Comparison of ENCODE assay signal across 8 cellular contexts in the genomic region with DNA sequence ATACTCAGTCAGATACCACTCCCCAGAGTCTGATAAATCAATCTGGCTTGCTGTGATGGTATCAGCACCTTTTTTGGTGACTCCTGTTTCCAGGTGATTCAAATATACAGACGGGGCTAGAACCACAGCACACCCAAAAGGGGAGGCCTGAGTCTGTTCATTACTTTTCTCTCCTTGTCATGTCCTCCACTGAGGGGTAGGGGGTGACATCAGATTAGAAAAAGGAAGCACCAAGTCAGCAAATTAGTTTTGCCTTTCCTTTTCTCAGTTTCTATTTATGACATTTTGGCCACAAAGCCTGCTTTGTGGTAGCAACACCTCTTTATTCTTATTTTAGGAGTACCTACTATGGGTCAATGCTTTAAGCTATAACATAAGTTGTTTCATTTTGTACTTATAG.
DNase-seq lines count a peak whose midpoint lies in the region; ATAC-seq and TF ChIP-seq lines count a peak whose summit lies in the region.

No MANE protein-coding gene starts in this region.

- POLR2A ChIA-PET in naive thymus-derived CD4-positive, alpha-beta T cell (lab: Charles Lee), result no interaction called here

- intact Hi-C loops in naive thymus-derived CD4-positive, alpha-beta T cell (cut with micrococcal nuclease), result loop anchor here in 1 of 2 donors (10.0 kb wide), 1 partner anchor 1160 kb away; no protein-coding TSS in a partner anchor

- DNase-seq in AG09319 (ENCODE audit: extremely low read depth, low read depth), result no peak
- no peak for DNase-seq in WERI-Rb-1
- DNase-seq in stimulated activated naive CD8-positive, alpha-beta T cell treated with anti-CD3 and anti-CD28 coated beads, Interleukin-15, Interleukin-2, amounts not matched to agents 100 U/mL and 50 U/mL, for 24 hours, result no peak
- no peak for DNase-seq in NCI-H187 (lab: John Stamatoyannopoulos, UW)
- no peak for DNase-seq in naive thymus-derived CD4-positive, alpha-beta T cell
- DNase-seq in stimulated activated CD4-positive, alpha-beta T cell treated with anti-CD3 and anti-CD28 coated beads, Interleukin-12 subunit alpha, Interleukin-12 subunit beta, amount 100 ng/mL, for 4 hours, result no peak

- ATAC-seq in GM19023 (IDR thresholded peaks at IDR 0.05; ENCODE audit: unreplicated experiment) (peak; percentile 78), HG03103 (IDR thresholded peaks at IDR 0.05; ENCODE audit: low read depth, unreplicated experiment) (peak; percentile 92)
- peak; percentile 68 for ATAC-seq in stimulated activated naive CD8-positive, alpha-beta T cell treated with anti-CD3 and anti-CD28 coated beads, Interleukin-15, Interleukin-2, amounts not matched to agents 100 U/mL and 50 U/mL, for 24 hours
- no peak for ATAC-seq in naive thymus-derived CD4-positive, alpha-beta T cell

- H3K4me3 Mint-ChIP-seq in naive thymus-derived CD4-positive, alpha-beta T cell, result no peak overlapping the region

- no peaks in the 10 kb centered on the region for H3K4me1 ChIP-seq in naive thymus-derived CD4-positive, alpha-beta T cell (ENCODE audit: control insufficient read depth in 2 of 2, insufficient read depth in 2 of 2, low read length in 2 of 2)

- no peaks in the 10 kb centered on the region for H3K36me3 ChIP-seq in WERI-Rb-1
- H3K36me3 ChIP-seq in naive thymus-derived CD4-positive, alpha-beta T cell (ENCODE audit: control insufficient read depth in 2 of 3, insufficient read depth in 3 of 3, low read length in 3 of 3), result no peaks in the 10 kb centered on the region

- H3K4me3 ChIP-seq in WERI-Rb-1 (ENCODE audit: low read depth, low read length), result no peak overlapping the region
- no peak overlapping the region for H3K4me3 ChIP-seq in naive thymus-derived CD4-positive, alpha-beta T cell (ENCODE audit: low read length)

- no peaks in the 10 kb centered on the region for H3K36me3 Mint-ChIP-seq in naive thymus-derived CD4-positive, alpha-beta T cell

- TF ChIP-seq CTCF in AG09319 (IDR thresholded peaks at IDR 0.05; ENCODE audit: low read depth, low read length) (peak; percentile 30), WERI-Rb-1 (IDR thresholded peaks at IDR 0.05; ENCODE audit: low read depth, low read length) (peak; percentile 33; the same call in 1 of the 2 replicates)

- no peaks in the 10 kb centered on the region for H3K9me3 Mint-ChIP-seq in naive thymus-derived CD4-positive, alpha-beta T cell

- no peak overlapping the region for H3K27ac ChIP-seq in WERI-Rb-1
- H3K27ac ChIP-seq in naive thymus-derived CD4-positive, alpha-beta T cell (ENCODE audit: low read depth, low read length), result no peak overlapping the region

- no peaks in the 10 kb centered on the region for H3K9me3 ChIP-seq in WERI-Rb-1 (ENCODE audit: severe bottlenecking)
- H3K9me3 ChIP-seq in naive thymus-derived CD4-positive, alpha-beta T cell (ENCODE audit: control insufficient read depth in 2 of 3, low read length in 3 of 3), result no peaks in the 10 kb centered on the region

- H3K27me3 ChIP-seq in WERI-Rb-1 (ENCODE audit: insufficient read depth, low read depth, severe bottlenecking), result no peaks in the 10 kb centered on the region
- no peaks in the 10 kb centered on the region for H3K27me3 ChIP-seq in naive thymus-derived CD4-positive, alpha-beta T cell (ENCODE audit: control insufficient read depth in 2 of 2, insufficient read depth in 2 of 2, low read length in 2 of 2)

- CTCF ChIA-PET in naive thymus-derived CD4-positive, alpha-beta T cell (lab: Charles Lee), result no interaction called here

- no peaks in the 10 kb centered on the region for H3K4me1 Mint-ChIP-seq in naive thymus-derived CD4-positive, alpha-beta T cell

- no peaks in the 10 kb centered on the region for H3K27me3 Mint-ChIP-seq in naive thymus-derived CD4-positive, alpha-beta T cell

- H3K27ac Mint-ChIP-seq in naive thymus-derived CD4-positive, alpha-beta T cell, result no peak overlapping the region
